ENCODE assay signal across 17 cellular contexts in genomic region chr5:135183464-135183863, GRCh38.
A peak's percentile ranks its signal among the peaks of the same experiment; 100 is the strongest.
DNase-seq lines count a peak whose midpoint lies in the region; ATAC-seq and TF ChIP-seq lines count a peak whose summit lies in the region.
"Had no signal": no experiment of that assay in that cellular context is flagged by ENCODE, and none has a peak within 500 bp of the region (broad histone marks: within the 10 kb centered on the region; RNA-seq: fewer than 3 reads in every experiment).

No MANE protein-coding gene starts in this region.

- no peaks in the 10 kb centered on the region for H3K9me3 ChIP-seq in Karpas-422 (ENCODE audit: low read length)
- H3K9me3 ChIP-seq: HAP-1 had no signal

- no peak for TF ChIP-seq CTCF in epithelial cell of esophagus (IDR thresholded peaks at IDR 0.05; ENCODE audit: insufficient read depth, low read depth, low read length, missing control alignments)

- peak overlapping the region; percentile 95 for H3K27ac ChIP-seq in Karpas-422 (ENCODE audit: low read length)

- no peaks in the 10 kb centered on the region for H4K20me1 ChIP-seq in Karpas-422 (ENCODE audit: insufficient read depth, low read depth, low read length)

- peak overlapping the region; percentile 71 for H3K4me2 ChIP-seq in Karpas-422 (ENCODE audit: low read depth, low read length, poor library complexity, severe bottlenecking)

- DNase-seq in HPDE6-E6E7 (ENCODE audit: extremely low spot score) (peak; percentile 58), Karpas-422 (no peak), epithelial cell of esophagus (ENCODE audit: low read depth) (peak; percentile 50), hippocampal formation (lab: John Stamatoyannopoulos, UW) (no peak), head of caudate nucleus (no peak)
- DNase-seq: C1 segment of cervical spinal cord; Calu3; CD4-positive, alpha-beta memory T cell; COR-L47; DMS79; EL; GDM1; GOT3; HFFc6 had no signal

- intact Hi-C loops in head of caudate nucleus (cut with DNase I), result no loop called here

- peak overlapping the region; percentile 45 for H3K9ac ChIP-seq in Karpas-422 (ENCODE audit: low read length)

- no peaks in the 10 kb centered on the region for H3K9me2 ChIP-seq in Karpas-422 (replicated peaks; ENCODE audit: insufficient read depth, low read length)

- ATAC-seq in GM19351 (IDR thresholded peaks at IDR 0.05; ENCODE audit: unreplicated experiment), result no peak
- ATAC-seq: GM12878 had no signal

- H3K4me3 ChIP-seq in Karpas-422 (ENCODE audit: low read length), result peak overlapping the region; percentile 9; the same call in 1 of the 2 replicates
- H3K4me3 ChIP-seq in epithelial cell of esophagus (ENCODE audit: low read length), result no peak overlapping the region
- H3K4me3 ChIP-seq: GM12878, HAP-1 had no signal

- no peaks in the 10 kb centered on the region for H3K27me3 ChIP-seq in Karpas-422 (ENCODE audit: low read length)

- peaks cover 100% of the 10 kb centered on the region for H3K4me1 ChIP-seq in Karpas-422 (ENCODE audit: low read length)
- H3K4me1 ChIP-seq: HAP-1 had no signal

- 0 out of 2 replicates have a peak, but pooled peaks cover 2% of the 10 kb centered on the region for H3K79me2 ChIP-seq in Karpas-422 (ENCODE audit: low read length)

- no peaks in the 10 kb centered on the region for H3K36me3 ChIP-seq in Karpas-422 (ENCODE audit: insufficient read depth, low read length)
- H3K36me3 ChIP-seq: HAP-1 had no signal

- no peak overlapping the region for H2AFZ ChIP-seq in Karpas-422 (ENCODE audit: low read length)

Comparison
In these comparisons a context has a peak if more than half of its experiments do, and no peak if none do; other contexts are left out.
1. DNase-seq: peak in HPDE6-E6E7 (single experiment) and epithelial cell of esophagus (single experiment); none in Karpas-422 (single experiment), hippocampal formation (0 of 2) and head of caudate nucleus (0 of 42).